ENCODE assay signal across 13 cellular contexts in the genomic region with DNA sequence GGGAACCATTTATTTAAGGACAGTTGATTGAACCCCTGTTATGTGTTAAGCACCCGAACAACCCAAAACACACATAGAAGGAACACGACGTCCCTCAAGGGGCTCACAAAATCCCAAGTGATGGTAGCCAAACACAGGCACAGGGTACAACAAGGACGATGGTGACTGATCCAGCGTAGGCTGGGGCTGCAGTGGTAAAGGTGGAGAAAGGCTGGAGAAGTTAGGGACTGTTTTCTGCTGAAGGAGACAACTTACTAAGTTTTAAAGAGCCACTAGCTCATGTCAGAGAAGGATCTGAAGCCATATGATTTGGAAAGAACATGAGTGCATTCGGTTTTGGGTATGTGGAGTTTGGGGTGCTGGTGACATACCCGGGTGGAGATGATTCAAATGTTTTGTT.
DNase-seq lines count a peak whose midpoint lies in the region; ATAC-seq and TF ChIP-seq lines count a peak whose summit lies in the region.
"Had no signal": no experiment of that assay in that cellular context is flagged by ENCODE, and none has a peak within 500 bp of the region (broad histone marks: within the 10 kb centered on the region; RNA-seq: fewer than 3 reads in every experiment).

No MANE protein-coding gene starts in this region.

- no peak for TF ChIP-seq CTCF in VCaP (conservative IDR thresholded peaks at IDR 0.05)
- TF ChIP-seq CTCF in endodermal cell (conservative IDR thresholded peaks at IDR 0.05), result no peak
- no peak for TF ChIP-seq CTCF in gastrocnemius medialis (IDR thresholded peaks at IDR 0.05 in 4 of 5, conservative IDR thresholded peaks at IDR 0.05 in 1 of 5)
- no peak for TF ChIP-seq CTCF in type B pancreatic cell (conservative IDR thresholded peaks at IDR 0.05)

- H3K36me3 Mint-ChIP-seq in endodermal cell (ENCODE audit: low read depth), result no peaks in the 10 kb centered on the region
- H3K36me3 Mint-ChIP-seq in type B pancreatic cell, result no peaks in the 10 kb centered on the region

- peak; percentile 53 for DNase-seq in activated effector memory CD4-positive, alpha-beta T cell treated with anti-CD3 and anti-CD28 coated beads, Interleukin-2, amount 50 U/mL, for 16 hours
- no peak for DNase-seq in activated effector memory CD4-positive, alpha-beta T cell treated with Interleukin-2 at 50 U/mL for 16 hours
- peak; percentile 22 for DNase-seq in endodermal cell
- DNase-seq in gastrocnemius medialis, result no peak
- no peak for DNase-seq in type B pancreatic cell (ENCODE audit: extremely low spot score, unreplicated experiment)
- DNase-seq in NCI-H2171 (lab: John Stamatoyannopoulos, UW), result no peak
- DNase-seq: AML-193 had no signal

- no peaks in the 10 kb centered on the region for H3K36me3 ChIP-seq in endodermal cell (ENCODE audit: control insufficient read depth, insufficient read depth, low read length)
- no peaks in the 10 kb centered on the region for H3K36me3 ChIP-seq in gastrocnemius medialis
- H3K36me3 ChIP-seq: HAP-1 had no signal

- no peak overlapping the region for H3K4me3 Mint-ChIP-seq in endodermal cell
- H3K4me3 Mint-ChIP-seq in type B pancreatic cell, result no peak overlapping the region
- H3K4me3 Mint-ChIP-seq: IgD-negative memory B cell had no signal

- in situ Hi-C loops in gastrocnemius medialis (cut with MboI; ENCODE audit: low sequenced_read_pairs in 4 of 4), result loop anchor here in 1 of 4 donors (10.0 to 25.0 kb wide), 2 partner anchors 184 to 692 kb away; no protein-coding TSS in a partner anchor

- H3K27ac Mint-ChIP-seq in endodermal cell (no peak overlapping the region), type B pancreatic cell (no peak overlapping the region)
- H3K27ac Mint-ChIP-seq: IgD-negative memory B cell had no signal

- no peak for TF ChIP-seq POLR2A in gastrocnemius medialis (IDR thresholded peaks at IDR 0.05)

- 92 to 98% methylated on average over 7 of the region's 7 CpGs for WGBS in endodermal cell (ENCODE audit: insufficient coverage in 1 of 2, insufficient read length in 1 of 2), 2 experiments

- no peaks in the 10 kb centered on the region for H3K4me1 Mint-ChIP-seq in endodermal cell
- H3K4me1 Mint-ChIP-seq in type B pancreatic cell (ENCODE audit: unreplicated experiment), result peaks cover 26% of the 10 kb centered on the region

- H3K27ac ChIP-seq in VCaP (peak overlapping the region; percentile 34; the same call in 1 of the 2 replicates), endodermal cell (ENCODE audit: low read depth, low read length) (no peak overlapping the region), gastrocnemius medialis (peak overlapping the region in 3 of 4 donors; percentile 71 to 75 (median 72))

- H3K4me3 ChIP-seq in endodermal cell (ENCODE audit: low read length), result no peak overlapping the region
- no peak overlapping the region for H3K4me3 ChIP-seq in gastrocnemius medialis
- H3K4me3 ChIP-seq: GM12878, HAP-1 had no signal

- ATAC-seq in gastrocnemius medialis (no peak), HG03342 (IDR thresholded peaks at IDR 0.05; ENCODE audit: unreplicated experiment) (no peak)
- ATAC-seq: GM12878, Panc1 had no signal

- peaks cover 27% of the 10 kb centered on the region for H3K9me3 Mint-ChIP-seq in endodermal cell
- H3K9me3 Mint-ChIP-seq in type B pancreatic cell, result peaks cover 12% of the 10 kb centered on the region

- no peak overlapping the region for H3K9ac ChIP-seq in endodermal cell (ENCODE audit: extremely low read depth, low read length, poor library complexity, severe bottlenecking)

- intact Hi-C loops in gastrocnemius medialis (cut with DNase I; ENCODE audit: low total_unique reads), result no loop called here

- H3K27me3 Mint-ChIP-seq in endodermal cell (ENCODE audit: insufficient read depth), result peaks cover 7% of the 10 kb centered on the region
- H3K27me3 Mint-ChIP-seq in type B pancreatic cell, result peaks cover 16% of the 10 kb centered on the region

- H3K4me1 ChIP-seq in endodermal cell (ENCODE audit: control insufficient read depth, insufficient read depth, low read length) (no peaks in the 10 kb centered on the region), gastrocnemius medialis (peaks cover 4 to 6% of the 10 kb centered on the region in 2 donors)
- H3K4me1 ChIP-seq: HAP-1 had no signal

- H3K27me3 ChIP-seq in endodermal cell (ENCODE audit: control insufficient read depth, insufficient read depth, low read length, poor library complexity, severe bottlenecking), result no peaks in the 10 kb centered on the region
- H3K27me3 ChIP-seq in gastrocnemius medialis, result peaks cover 0 to 13% (median 3%) of the 10 kb centered on the region in 3 donors

- H3K9me3 ChIP-seq in endodermal cell (ENCODE audit: control insufficient read depth, low read length) (peaks cover 15% of the 10 kb centered on the region), gastrocnemius medialis (peaks cover 0 to 3% (median 0%) of the 10 kb centered on the region in 3 donors)
- H3K9me3 ChIP-seq: HAP-1 had no signal

Comparison
In these comparisons a context has a peak if more than half of its experiments do, and no peak if none do; other contexts are left out.
1. DNase-seq: peak in activated effector memory CD4-positive, alpha-beta T cell treated with anti-CD3 and anti-CD28 coated beads, Interleukin-2, amount 50 U/mL, for 16 hours (single experiment) and endodermal cell (single experiment); none in activated effector memory CD4-positive, alpha-beta T cell treated with Interleukin-2 at 50 U/mL for 16 hours (single experiment), gastrocnemius medialis (0 of 2), type B pancreatic cell (single experiment) and NCI-H2171 (single experiment).